In the genomic region with DNA sequence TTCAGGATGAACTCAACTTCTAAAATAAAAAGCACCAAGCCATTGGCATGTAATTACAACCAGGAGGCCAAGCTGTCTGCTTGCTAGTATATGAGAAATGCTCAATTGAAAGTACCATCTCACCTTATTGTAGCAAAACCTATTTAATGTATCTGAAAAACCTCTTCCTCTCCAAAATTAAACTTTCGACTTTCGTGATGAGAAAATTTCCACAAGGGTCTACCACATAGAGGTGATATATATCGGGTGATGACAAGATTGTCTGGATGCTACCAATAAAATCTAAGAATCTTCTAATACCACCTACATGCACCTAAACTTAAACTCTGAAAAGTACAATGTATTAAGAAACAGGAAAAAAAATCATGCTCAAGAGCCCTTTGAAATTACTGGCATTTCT, we compare ENCODE assay signal across 1 cellular context.
TF ChIP-seq lines count a peak whose summit lies in the region.

No MANE protein-coding gene starts in this region.

TF ChIP-seq in GM12878, 131 proteins besides CTCF, POLR2A, EP300 and RAD21:
- TF ChIP-seq, protein P1, sequence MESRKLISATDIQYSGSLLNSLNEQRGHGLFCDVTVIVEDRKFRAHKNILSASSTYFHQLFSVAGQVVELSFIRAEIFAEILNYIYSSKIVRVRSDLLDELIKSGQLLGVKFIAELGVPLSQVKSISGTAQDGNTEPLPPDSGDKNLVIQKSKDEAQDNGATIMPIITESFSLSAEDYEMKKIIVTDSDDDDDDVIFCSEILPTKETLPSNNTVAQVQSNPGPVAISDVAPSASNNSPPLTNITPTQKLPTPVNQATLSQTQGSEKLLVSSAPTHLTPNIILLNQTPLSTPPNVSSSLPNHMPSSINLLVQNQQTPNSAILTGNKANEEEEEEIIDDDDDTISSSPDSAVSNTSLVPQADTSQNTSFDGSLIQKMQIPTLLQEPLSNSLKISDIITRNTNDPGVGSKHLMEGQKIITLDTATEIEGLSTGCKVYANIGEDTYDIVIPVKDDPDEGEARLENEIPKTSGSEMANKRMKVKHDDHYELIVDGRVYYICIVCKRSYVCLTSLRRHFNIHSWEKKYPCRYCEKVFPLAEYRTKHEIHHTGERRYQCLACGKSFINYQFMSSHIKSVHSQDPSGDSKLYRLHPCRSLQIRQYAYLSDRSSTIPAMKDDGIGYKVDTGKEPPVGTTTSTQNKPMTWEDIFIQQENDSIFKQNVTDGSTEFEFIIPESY (IDR thresholded peaks at IDR 0.05), result no peak
- TF ChIP-seq RUNX3 (IDR thresholded peaks at IDR 0.05; ENCODE audit: low read length) (peak; percentile 51; the same call in 1 of the 2 replicates), NFIC (IDR thresholded peaks at IDR 0.05; ENCODE audit: low read depth, low read length) (peak; percentile 60; the same call in 1 of the 2 replicates), ZNF217 (IDR thresholded peaks at IDR 0.05) (no peak)
